ENCODE assay signal across 11 cellular contexts in genomic region chr1:90616395-90616794, GRCh38.
DNase-seq lines count a peak whose midpoint lies in the region; ATAC-seq, FAIRE-seq and TF ChIP-seq lines count a peak whose summit lies in the region.
"Had no signal": no experiment of that assay in that cellular context is flagged by ENCODE, and none has a peak within 500 bp of the region (broad histone marks: within the 10 kb centered on the region; RNA-seq: fewer than 3 reads in every experiment).

No MANE protein-coding gene starts in this region.

- H2AFZ ChIP-seq in endothelial cell of umbilical vein (ENCODE audit: low read depth, low read length): no peak overlapping the region

- no peak for TF ChIP-seq POLR2A in endothelial cell of umbilical vein (IDR thresholded peaks at IDR 0.05; ENCODE audit: low read depth, low read length)

- no peaks in the 10 kb centered on the region for H3K9me1 ChIP-seq in endothelial cell of umbilical vein (replicated peaks; ENCODE audit: control insufficient read depth, extremely low read depth, insufficient read depth, low read length)

- dilution Hi-C loops in endothelial cell of umbilical vein (cut with MboI; ENCODE audit: extremely low pct_ligation_motif_present, low sequenced_read_pairs): no loop called here

- intact Hi-C loops in endothelial cell of umbilical vein (cut with micrococcal nuclease) (no loop called here), psoas muscle (cut with DNase I) (no loop called here)

- ATAC-seq in GM21367 (IDR thresholded peaks at IDR 0.05; ENCODE audit: unreplicated experiment) (no peak), HG03159 (IDR thresholded peaks at IDR 0.05; ENCODE audit: unreplicated experiment) (no peak), psoas muscle (no peak)
- no peak for ATAC-seq in activated naive CD4-positive, alpha-beta T cell treated with anti-CD3 and anti-CD28 coated beads, Interleukin-2, amount 50 U/mL, for 72 hours

- no peaks in the 10 kb centered on the region for H3K36me3 Mint-ChIP-seq in activated naive CD4-positive, alpha-beta T cell treated with anti-CD3 and anti-CD28 coated beads, Interleukin-2, amount 50 U/mL, for 72 hours
- H3K36me3 Mint-ChIP-seq: activated naive CD8-positive, alpha-beta T cell; CD4-positive, CD25-positive, alpha-beta regulatory T cell had no signal

- H3K4me2 ChIP-seq in endothelial cell of umbilical vein (ENCODE audit: insufficient read depth, low read length): no peak overlapping the region

- DNase-seq in stimulated activated CD4-positive, alpha-beta T cell treated with anti-CD3 and anti-CD28 coated beads, Interleukin-15, amount 100 ng/mL, for 24 hours: peak; percentile 9
- DNase-seq in stimulated activated CD4-positive, alpha-beta T cell treated with anti-CD3 and anti-CD28 coated beads, Interleukin-1b, Interleukin-23, amount 100 ng/mL, for 48 hours: no peak
- DNase-seq in NCI-H82 (lab: John Stamatoyannopoulos, UW) (peak; percentile 80), endothelial cell of umbilical vein (ENCODE audit: low read depth, low spot score) (peak; percentile 8), psoas muscle (no peak)
- DNase-seq in activated naive CD4-positive, alpha-beta T cell treated with anti-CD3 and anti-CD28 coated beads, Interleukin-2, amount 50 U/mL, for 72 hours (ENCODE audit: low spot score in 2 of 2): no peak
- DNase-seq: CD4-positive, CD25-positive, alpha-beta regulatory T cell; spleen had no signal

- no peak overlapping the region for H3K27ac Mint-ChIP-seq in activated naive CD4-positive, alpha-beta T cell treated with anti-CD3 and anti-CD28 coated beads, Interleukin-2, amount 50 U/mL, for 72 hours
- H3K27ac Mint-ChIP-seq: activated naive CD8-positive, alpha-beta T cell; CD4-positive, CD25-positive, alpha-beta regulatory T cell had no signal

- WGBS in psoas muscle, 3 donors: 70 to 78% (median 77%) methylated on average over 4 of the region's 4 CpGs

- no peak for FAIRE-seq in endothelial cell of umbilical vein (lab: Jason Lieb, UNC)

- POLR2A ChIA-PET in endothelial cell of umbilical vein (lab: Charles Lee): no interaction called here

- H3K9me3 Mint-ChIP-seq in activated naive CD4-positive, alpha-beta T cell treated with anti-CD3 and anti-CD28 coated beads, Interleukin-2, amount 50 U/mL, for 72 hours: no peaks in the 10 kb centered on the region

- no peaks in the 10 kb centered on the region for H3K36me3 ChIP-seq in endothelial cell of umbilical vein (ENCODE audit: control insufficient read depth in 2 of 2, extremely low read depth in 1 of 2, insufficient read depth in 2 of 2, low read length in 2 of 2)
- H3K36me3 ChIP-seq in psoas muscle (ENCODE audit: insufficient read depth in 1 of 2, low read depth in 1 of 2): no peaks in the 10 kb centered on the region
- H3K36me3 ChIP-seq: spleen had no signal

- H3K27me3 ChIP-seq in endothelial cell of umbilical vein (ENCODE audit: control insufficient read depth in 2 of 2, insufficient read depth in 2 of 2, low read length in 2 of 2): no peaks in the 10 kb centered on the region
- no peaks in the 10 kb centered on the region for H3K27me3 ChIP-seq in psoas muscle (ENCODE audit: insufficient read depth in 3 of 3, low read length in 2 of 3)
- H3K27me3 ChIP-seq: spleen had no signal

- CTCF ChIA-PET in endothelial cell of umbilical vein (lab: Charles Lee): interaction anchor here (0.9 to 1.9 kb wide), 3 partner anchors 11 to 549 kb away, joined by 4 read pairs; no protein-coding TSS in a partner anchor

- no peaks in the 10 kb centered on the region for H3K79me2 ChIP-seq in endothelial cell of umbilical vein (ENCODE audit: control insufficient read depth, insufficient read depth, low read length)

- no peaks in the 10 kb centered on the region for H3K4me1 ChIP-seq in endothelial cell of umbilical vein (ENCODE audit: control insufficient read depth, extremely low read depth, insufficient read depth, low read length)
- no peaks in the 10 kb centered on the region for H3K4me1 ChIP-seq in psoas muscle
- H3K4me1 ChIP-seq: spleen had no signal

- H3K4me3 ChIP-seq in endothelial cell of umbilical vein (replicated peaks in 1 of 3; ENCODE audit: insufficient read depth in 1 of 3, low read depth in 1 of 3, low read length in 3 of 3) (no peak overlapping the region), psoas muscle (no peak overlapping the region)
- H3K4me3 ChIP-seq: spleen had no signal

- no TSS peak for BruUV-seq in endothelial cell of umbilical vein (replicated peaks; lab: Mats Ljungman, UMichigan)

- peak in 1 of 2 donors; percentile 14 for TF ChIP-seq CTCF in endothelial cell of umbilical vein (IDR thresholded peaks at IDR 0.05; ENCODE audit: extremely low read depth in 1 of 2, insufficient read depth in 1 of 2, low read depth in 1 of 2, low read length in 2 of 2)
- no peak for TF ChIP-seq CTCF in psoas muscle (IDR thresholded peaks at IDR 0.05)

- no peaks in the 10 kb centered on the region for H4K20me1 ChIP-seq in endothelial cell of umbilical vein (replicated peaks; ENCODE audit: control insufficient read depth, extremely low read depth, insufficient read depth, low read length)

- H3K27ac ChIP-seq in endothelial cell of umbilical vein (ENCODE audit: insufficient read depth, low read depth, low read length): no peak overlapping the region
- no peak overlapping the region for H3K27ac ChIP-seq in psoas muscle
- H3K27ac ChIP-seq: spleen had no signal

- no peak overlapping the region for H3K9ac ChIP-seq in endothelial cell of umbilical vein (replicated peaks; ENCODE audit: extremely low read depth, insufficient read depth, low read length)

- H3K9me3 ChIP-seq in endothelial cell of umbilical vein (replicated peaks; ENCODE audit: control insufficient read depth, insufficient read depth, low read length) (no peaks in the 10 kb centered on the region), psoas muscle (no peaks in the 10 kb centered on the region)
- H3K9me3 ChIP-seq: spleen had no signal

TF ChIP-seq in endothelial cell of umbilical vein, 7 proteins besides CTCF, POLR2A, EP300 and RAD21:
- TF ChIP-seq GATA2 (IDR thresholded peaks at IDR 0.05; ENCODE audit: insufficient read depth, insufficient read length, low read depth, low read length): no peak
- TF ChIP-seq JUN (IDR thresholded peaks at IDR 0.05; ENCODE audit: borderline replicate concordance, insufficient read depth, insufficient read length, low read depth): no peak
- TF ChIP-seq FOS (IDR thresholded peaks at IDR 0.05; ENCODE audit: borderline replicate concordance, insufficient read depth, low read length): no peak
- TF ChIP-seq EZH2 (IDR thresholded peaks at IDR 0.05; ENCODE audit: borderline replicate concordance, low read depth, low read length, severe bottlenecking): no peak
- no peak for TF ChIP-seq MAX (IDR thresholded peaks at IDR 0.05; ENCODE audit: insufficient read depth, insufficient read length)
- TF ChIP-seq MYC (IDR thresholded peaks at IDR 0.05; ENCODE audit: low read depth, low read length): no peak
- no peak for TF ChIP-seq POLR2AphosphoS5 (IDR thresholded peaks at IDR 0.05; ENCODE audit: insufficient read depth, low read depth, low read length)

Comparison
In these comparisons a context has a peak if more than half of its experiments do, and no peak if none do; other contexts are left out.
1. DNase-seq: peak in stimulated activated CD4-positive, alpha-beta T cell treated with anti-CD3 and anti-CD28 coated beads, Interleukin-15, amount 100 ng/mL, for 24 hours (single experiment), NCI-H82 (single experiment) and endothelial cell of umbilical vein (single experiment); none in stimulated activated CD4-positive, alpha-beta T cell treated with anti-CD3 and anti-CD28 coated beads, Interleukin-1b, Interleukin-23, amount 100 ng/mL, for 48 hours (single experiment), psoas muscle (0 of 2) and activated naive CD4-positive, alpha-beta T cell treated with anti-CD3 and anti-CD28 coated beads, Interleukin-2, amount 50 U/mL, for 72 hours (0 of 2).